Comparison of ENCODE assay signal across 16 cellular contexts in genomic region chr11:3124821-3125220, GRCh38. TPM values are rescaled to one million over a fixed set of nuclear protein-coding genes. Genes with fewer than 3 reads are reported as not detected.
DNase-seq lines count a peak whose midpoint lies in the region; ATAC-seq and TF ChIP-seq lines count a peak whose summit lies in the region.
"Had no signal": no experiment of that assay in that cellular context is flagged by ENCODE, and none has a peak within 500 bp of the region (broad histone marks: within the 10 kb centered on the region; RNA-seq: fewer than 3 reads in every experiment).

No MANE protein-coding gene starts in this region.

- H3K4me1 Mint-ChIP-seq in chondrocyte (ENCODE audit: low read depth) = peaks cover 14% of the 10 kb centered on the region
- H3K4me1 Mint-ChIP-seq: GM23338, naive B cell had no signal

- no peak for TF ChIP-seq CTCF in chondrocyte (IDR thresholded peaks at IDR 0.05)
- TF ChIP-seq CTCF in mucosa of descending colon (IDR thresholded peaks at IDR 0.05) = no peak
- TF ChIP-seq CTCF in vagina (IDR thresholded peaks at IDR 0.05) = no peak

- H3K9me3 ChIP-seq in mucosa of descending colon (no peaks in the 10 kb centered on the region), vagina (no peaks in the 10 kb centered on the region)
- H3K9me3 ChIP-seq: thyroid gland had no signal

- H3K4me3 Mint-ChIP-seq in chondrocyte (ENCODE audit: unreplicated experiment) = no peak overlapping the region
- H3K4me3 Mint-ChIP-seq: CD4-positive, alpha-beta T cell; GM23338 had no signal

- intact Hi-C loops in left ventricle myocardium superior (cut with micrococcal nuclease) (no loop called here), cardiac septum (cut with DNase I) (loop anchor here (5.0 kb wide), 1 partner anchor 42 kb away; the partner anchor contains the start of gene OSBPL5), mucosa of descending colon (cut with DNase I, micrococcal nuclease) (loop anchor here in 1 of 2 donors (10.0 kb wide), 1 partner anchor 50 kb away; no protein-coding TSS in a partner anchor), vagina (cut with DNase I) (loop anchor here (5.0 kb wide), 1 partner anchor 37 kb away; no protein-coding TSS in a partner anchor)

- peak overlapping the region; percentile 92 for H3K27ac ChIP-seq in vagina

- DNase-seq in left ventricle myocardium superior = peak; percentile 23
- no peak for DNase-seq in cardiac septum (ENCODE audit: low spot score)
- peak; percentile 66 for DNase-seq in chondrocyte (ENCODE audit: low spot score)
- DNase-seq in mucosa of descending colon = peak in 2 of 3 donors; percentile 24 to 45
- no peak for DNase-seq in vagina (ENCODE audit: extremely low spot score in 2 of 2)
- no peak for DNase-seq in H4 (ENCODE audit: low spot score)
- DNase-seq in NCI-H1417 (lab: John Stamatoyannopoulos, UW) = no peak
- DNase-seq: activated CD4-positive, alpha-beta T cell treated with anti-CD3 and anti-CD28 coated beads, Interleukin-2, amount 50 U/mL, for 4 hours; naive B cell; T-helper 1 cell had no signal

- H3K36me3 ChIP-seq in mucosa of descending colon (ENCODE audit: low read depth) = no peaks in the 10 kb centered on the region
- peaks cover 0 to 20% of the 10 kb centered on the region in 2 donors for H3K36me3 ChIP-seq in vagina

- H3K4me1 ChIP-seq in mucosa of descending colon (ENCODE audit: low read depth) = peaks cover 23% of the 10 kb centered on the region
- H3K4me1 ChIP-seq in vagina = peaks cover 48% of the 10 kb centered on the region

- no peaks in the 10 kb centered on the region for H3K27me3 Mint-ChIP-seq in chondrocyte (ENCODE audit: low read depth)
- H3K27me3 Mint-ChIP-seq: CD4-positive, alpha-beta T cell; naive B cell had no signal

- H3K27ac Mint-ChIP-seq in chondrocyte (ENCODE audit: unreplicated experiment) = peak overlapping the region; percentile 41
- H3K27ac Mint-ChIP-seq: CD4-positive, alpha-beta T cell; GM23338; naive B cell had no signal

- no peak for TF ChIP-seq POLR2A in vagina (IDR thresholded peaks at IDR 0.05)

- peaks cover 10% of the 10 kb centered on the region for H3K36me3 Mint-ChIP-seq in chondrocyte (ENCODE audit: low read depth)
- H3K36me3 Mint-ChIP-seq: activated naive CD4-positive, alpha-beta T cell treated with anti-CD3 and anti-CD28 coated beads, Interleukin-2, amount 50 U/mL, for 72 hours; naive B cell had no signal

- no peak for ATAC-seq in left ventricle myocardium superior
- ATAC-seq in mucosa of descending colon = no peak
- no peak for ATAC-seq in HG03460 (IDR thresholded peaks at IDR 0.05; ENCODE audit: unreplicated experiment)
- ATAC-seq: GM23338 had no signal

- H3K4me3 ChIP-seq in mucosa of descending colon (no peak overlapping the region), vagina (no peak overlapping the region)
- H3K4me3 ChIP-seq: GM23338, lung, thyroid gland had no signal

- no peaks in the 10 kb centered on the region for H3K27me3 ChIP-seq in vagina
- H3K27me3 ChIP-seq: thyroid gland had no signal

- no peaks in the 10 kb centered on the region for H3K9me3 Mint-ChIP-seq in chondrocyte (ENCODE audit: low read depth)
- H3K9me3 Mint-ChIP-seq: activated naive CD4-positive, alpha-beta T cell treated with anti-CD3 and anti-CD28 coated beads, Interleukin-2, amount 50 U/mL, for 72 hours; CD4-positive, alpha-beta T cell; GM23338; naive B cell had no signal

RNA-seq across cellular contexts. Expression of gene OSBPL5, which starts 40.3 kb away (rescaled TPM):
- total RNA-seq in left ventricle myocardium superior = 15.9 TPM
- total RNA-seq in cardiac septum = 16.6 TPM
- total RNA-seq in chondrocyte = 43.9 to 78.9 TPM (median 47.6 TPM) in 3 replicates
- 10 to 100 TPM; 43.6 to 64.1 (median 52.4) TPM for total RNA-seq in mucosa of descending colon
- 88.4 TPM for total RNA-seq in vagina
- 9.2 and 12.7 TPM in 2 replicates for total RNA-seq in H4 (2014; rRNA removed; shearing (Covaris generic))

Comparison
In these comparisons a context has a peak if more than half of its experiments do, and no peak if none do; other contexts are left out.
1. DNase-seq: peak in left ventricle myocardium superior (single experiment), chondrocyte (single experiment) and mucosa of descending colon (2 of 3); none in cardiac septum (single experiment), vagina (0 of 2), H4 (single experiment) and NCI-H1417 (0 of 3).